Comparison of ENCODE assay signal across 31 cellular contexts in the genomic region with DNA sequence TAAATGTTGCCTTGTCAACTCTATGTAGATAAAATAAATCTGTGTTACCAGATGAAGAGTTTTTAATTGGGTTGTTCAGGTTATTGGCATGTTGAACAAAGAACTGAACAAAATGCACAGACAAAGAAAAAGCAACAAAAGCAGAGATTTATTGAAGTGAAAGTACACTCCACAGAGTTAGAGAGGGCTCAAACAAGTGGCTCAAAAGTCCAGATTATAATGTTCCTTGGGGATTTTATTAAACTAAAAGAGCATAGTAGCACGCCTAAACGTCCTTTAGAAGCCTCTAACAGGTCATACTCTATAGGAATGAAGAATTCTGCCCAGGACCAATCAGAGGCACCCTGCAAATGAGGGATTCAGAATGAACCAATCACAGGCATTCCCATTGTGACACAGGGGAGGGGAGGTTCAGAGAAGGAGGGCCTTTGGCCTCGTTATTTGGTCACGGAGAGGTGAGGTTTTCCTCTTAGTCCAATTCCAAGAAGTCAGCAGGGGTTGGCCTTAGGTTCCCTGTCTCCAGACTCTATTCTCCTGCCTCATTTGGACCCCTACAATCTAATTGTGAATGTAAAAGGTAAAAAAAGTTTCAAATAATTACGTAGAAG.
"Had no signal": no experiment of that assay in that cellular context is flagged by ENCODE, and none has a peak within 500 bp of the region (broad histone marks: within the 10 kb centered on the region; RNA-seq: fewer than 3 reads in every experiment).

No MANE protein-coding gene starts in this region.

- FAIRE-seq: islet of Langerhans, kidney, small intestine had no signal

- H3K4me2 ChIP-seq: neural progenitor cell had no signal

- H3K36me3 ChIP-seq: ovary, uterus had no signal

- DNase-seq: hypothalamus; immature natural killer cell; kidney; left ventricle myocardium inferior; mesendoderm; naive B cell; natural killer cell; nephron progenitor cell; occipital lobe; ovary; posterior cingulate gyrus; retina; right cardiac atrium; sigmoid colon; small intestine; spleen; stimulated activated CD4-positive, alpha-beta T cell treated with anti-CD3 and anti-CD28 coated beads, Interleukin-4, amount 100 ng/mL, for 24 hours; stimulated activated naive CD4-positive, alpha-beta T cell; tibial artery; uterus had no signal

- H3K27ac ChIP-seq: left ventricle myocardium inferior, neural progenitor cell, neutrophil, ovary, prostate gland, sigmoid colon, spleen, suprapubic skin, thoracic aorta, tibial artery, uterus had no signal

- ATAC-seq: natural killer cell; right cardiac atrium; stimulated activated effector memory CD8-positive, alpha-beta T cell treated with anti-CD3 and anti-CD28 coated beads, Interleukin-12 subunit alpha, Interleukin-12 subunit beta, amount 100 ng/mL, for 72 hours had no signal

- H3K4me3 Mint-ChIP-seq: immature natural killer cell; mesothelial cell of epicardium; natural killer cell; nephron progenitor cell; neural progenitor cell; stimulated activated effector memory CD8-positive, alpha-beta T cell treated with anti-CD3 and anti-CD28 coated beads, Interleukin-12 subunit alpha, Interleukin-12 subunit beta, amount 100 ng/mL, for 72 hours; stimulated activated naive CD8-positive, alpha-beta T cell treated with anti-CD3 and anti-CD28 coated beads, Interleukin-15, Interleukin-2, amounts not matched to agents 100 ng/mL and 50 ng/mL, for 24 hours; type B pancreatic cell had no signal

- H3K27me3 Mint-ChIP-seq: naive B cell; stimulated activated naive CD8-positive, alpha-beta T cell treated with anti-CD3 and anti-CD28 coated beads, Interleukin-15, Interleukin-2, amounts not matched to agents 100 ng/mL and 50 ng/mL, for 24 hours; type B pancreatic cell had no signal

- H2AFZ ChIP-seq: neural progenitor cell had no signal

- H3K27ac Mint-ChIP-seq: mesothelial cell of epicardium; nephron progenitor cell; neural progenitor cell; stimulated activated effector memory CD8-positive, alpha-beta T cell treated with anti-CD3 and anti-CD28 coated beads, Interleukin-12 subunit alpha, Interleukin-12 subunit beta, amount 100 ng/mL, for 72 hours; stimulated activated naive CD8-positive, alpha-beta T cell treated with anti-CD3 and anti-CD28 coated beads, Interleukin-15, Interleukin-2, amounts not matched to agents 100 ng/mL and 50 ng/mL, for 24 hours; type B pancreatic cell had no signal

- H3K4me1 Mint-ChIP-seq: mesothelial cell of epicardium; nephron progenitor cell; neural progenitor cell; stimulated activated effector memory CD8-positive, alpha-beta T cell treated with anti-CD3 and anti-CD28 coated beads, Interleukin-12 subunit alpha, Interleukin-12 subunit beta, amount 100 ng/mL, for 72 hours had no signal

- H3K9me3 ChIP-seq: prostate gland had no signal

- H3K9ac ChIP-seq: neural progenitor cell had no signal

- H3K4me3 ChIP-seq: left ventricle myocardium inferior, lung, neural progenitor cell, ovary, prostate gland, sigmoid colon, spleen, suprapubic skin, thoracic aorta, tibial artery, uterus had no signal

- H3K4me1 ChIP-seq: neural progenitor cell, prostate gland, sigmoid colon, spleen, suprapubic skin, uterus had no signal

- H3K27me3 ChIP-seq: neural progenitor cell, neutrophil, ovary, sigmoid colon, spleen, suprapubic skin, tibial artery, uterus had no signal
